Comparison of ENCODE assay signal across 14 cellular contexts in genomic region chr7:82542665-82543064, GRCh38.
DNase-seq lines count a peak whose midpoint lies in the region; ATAC-seq and TF ChIP-seq lines count a peak whose summit lies in the region.
"Had no signal": no experiment of that assay in that cellular context is flagged by ENCODE, and none has a peak within 500 bp of the region (broad histone marks: within the 10 kb centered on the region; RNA-seq: fewer than 3 reads in every experiment).

No MANE protein-coding gene starts in this region.

- H3K36me3 ChIP-seq in mucosa of descending colon (ENCODE audit: low read depth): no peaks in the 10 kb centered on the region
- H3K36me3 ChIP-seq: prostate gland had no signal

- no peaks in the 10 kb centered on the region for H3K4me1 ChIP-seq in mucosa of descending colon (ENCODE audit: low read depth)
- H3K4me1 ChIP-seq: prostate gland had no signal

- no peak for TF ChIP-seq CTCF in fibroblast of mammary gland (conservative IDR thresholded peaks at IDR 0.05; ENCODE audit: control insufficient read depth, insufficient read depth, low read depth, low read length)
- no peak for TF ChIP-seq CTCF in mucosa of descending colon (IDR thresholded peaks at IDR 0.05)

- intact Hi-C loops in mucosa of descending colon (cut with DNase I, micrococcal nuclease): no loop called here

- H3K4me3 ChIP-seq in fibroblast of mammary gland (ENCODE audit: control insufficient read depth, low read depth, low read length): no peak overlapping the region
- no peak overlapping the region for H3K4me3 ChIP-seq in mucosa of descending colon
- H3K4me3 ChIP-seq: prostate gland had no signal

- ATAC-seq in mucosa of descending colon: no peak
- ATAC-seq: CD8-positive, alpha-beta T cell had no signal

- DNase-seq in EH (ENCODE audit: low read depth) (peak; percentile 73), RKO (ENCODE audit: low spot score) (peak; percentile 9), fibroblast of mammary gland (ENCODE audit: low read depth) (peak; percentile 76), renal cortical epithelial cell (ENCODE audit: low read depth) (peak; percentile 57), mucosa of descending colon (no peak), COLO668 (lab: John Stamatoyannopoulos, UW; ENCODE audit: unreplicated experiment) (no peak), mesenteric fat pad (ENCODE audit: low spot score) (no peak)
- DNase-seq in activated CD8-positive, alpha-beta memory T cell treated with anti-CD3 and anti-CD28 coated beads for 24 hours: no peak
- DNase-seq: activated CD4-positive, alpha-beta T cell treated with anti-CD3 and anti-CD28 coated beads, Interleukin-2, amount 50 U/mL, for 48 hours; anterior cingulate cortex; CD8-positive, alpha-beta T cell; NCI-H446 treated with DMSO at 0.1 percent for 48 hours; substantia nigra had no signal

- no peaks in the 10 kb centered on the region for H3K9me3 ChIP-seq in mucosa of descending colon
- H3K9me3 ChIP-seq: prostate gland had no signal

Comparison
In these comparisons a context has a peak if more than half of its experiments do, and no peak if none do; other contexts are left out.
1. DNase-seq: peak in EH (single experiment), RKO (single experiment), fibroblast of mammary gland (single experiment) and renal cortical epithelial cell (single experiment); none in activated CD8-positive, alpha-beta memory T cell treated with anti-CD3 and anti-CD28 coated beads for 24 hours (single experiment), mucosa of descending colon (0 of 3), COLO668 (single experiment) and mesenteric fat pad (single experiment).